In genomic region chr17:67293251-67294203, GRCh38 we compare ENCODE assay signal across 8 cellular contexts. TPM values are rescaled to one million over a fixed set of nuclear protein-coding genes. Genes with fewer than 3 reads are reported as not detected.
DNase-seq lines count a peak whose midpoint lies in the region; ATAC-seq and TF ChIP-seq lines count a peak whose summit lies in the region.

No MANE protein-coding gene starts in this region.

- peaks cover 0 to 31% (median 6%) of the 10 kb centered on the region in 3 donors for H3K4me1 ChIP-seq in esophagus squamous epithelium
- H3K4me1 ChIP-seq in stomach: peaks cover 7 to 36% (median 13%) of the 10 kb centered on the region in 4 donors

- TF ChIP-seq CTCF in esophagus squamous epithelium (IDR thresholded peaks at IDR 0.05) (peak; percentile 57 to 82 (median 70)), neural crest cell (conservative IDR thresholded peaks at IDR 0.05) (peak; percentile 66), stomach (IDR thresholded peaks at IDR 0.05) (peak in 5 of 7 experiments; percentile 76 to 85 (median 82))

- H3K9me3 ChIP-seq in esophagus squamous epithelium (no peaks in the 10 kb centered on the region), stomach (no peaks in the 10 kb centered on the region)

- H3K27me3 Mint-ChIP-seq in neural crest cell (ENCODE audit: low read depth): no peaks in the 10 kb centered on the region

- peak; percentile 87 for ATAC-seq in HG02610 (IDR thresholded peaks at IDR 0.05; ENCODE audit: unreplicated experiment)

- 49 to 79% methylated on average over 8 to 19 of the region's 32 CpGs for WGBS in esophagus squamous epithelium, 2 donors
- 50 to 66% (median 51%) methylated on average over 24 to 32 of the region's 32 CpGs for WGBS in stomach, 5 donors

- H3K36me3 ChIP-seq in esophagus squamous epithelium (no peaks in the 10 kb centered on the region), stomach (no peaks in the 10 kb centered on the region)

- H3K27me3 ChIP-seq in esophagus squamous epithelium (peaks cover 0 to 26% (median 0%) of the 10 kb centered on the region in 4 donors), stomach (no peaks in the 10 kb centered on the region)

- H3K4me3 ChIP-seq in esophagus squamous epithelium: peak overlapping the region in 1 of 4 donors; percentile 32
- H3K4me3 ChIP-seq in stomach: peak overlapping the region in 2 of 4 donors; percentile 8 to 20

- H3K9me3 Mint-ChIP-seq in neural crest cell: no peaks in the 10 kb centered on the region

- TF ChIP-seq EP300 in stomach (IDR thresholded peaks at IDR 0.05): no peak

- H3K36me3 Mint-ChIP-seq in neural crest cell (ENCODE audit: low read depth): no peaks in the 10 kb centered on the region

- H3K27ac ChIP-seq in esophagus squamous epithelium: no peak overlapping the region
- H3K27ac ChIP-seq in stomach: no peak overlapping the region

- H3K4me1 Mint-ChIP-seq in neural crest cell: peaks cover 15% of the 10 kb centered on the region

- H3K27ac Mint-ChIP-seq in neural crest cell (ENCODE audit: unreplicated experiment): peak overlapping the region; percentile 69

- no peak overlapping the region for H3K4me3 Mint-ChIP-seq in neural crest cell

- intact Hi-C loops in esophagus squamous epithelium (cut with DNase I): no loop called here
- intact Hi-C loops in stomach (cut with DNase I; ENCODE audit: low total_unique reads): no loop called here

- TF ChIP-seq POLR2A in esophagus squamous epithelium (IDR thresholded peaks at IDR 0.05) (no peak), stomach (IDR thresholded peaks at IDR 0.05) (no peak)

- DNase-seq in NCI-H1105 treated with DMSO at 0.1 percent for 48 hours (lab: John Stamatoyannopoulos, UW): peak; percentile 0
- no peak for DNase-seq in NCI-H1105 (lab: John Stamatoyannopoulos, UW)
- peak; percentile 84 for DNase-seq in NOMO-1 treated with DMSO at 0.1 percent for 48 hours (lab: John Stamatoyannopoulos, UW; ENCODE audit: unreplicated experiment)
- DNase-seq in activated CD8-positive, alpha-beta memory T cell treated with anti-CD3 and anti-CD28 coated beads, Interleukin-2, amount 50 U/mL, for 1 hour (ENCODE audit: extremely low read depth): peak; percentile 18
- no peak for DNase-seq in esophagus squamous epithelium (lab: John Stamatoyannopoulos, UW)
- DNase-seq in neural crest cell (ENCODE audit: low read depth, low spot score): peak; percentile 30
- DNase-seq in stomach: peak; percentile 75

RNA-seq across cellular contexts. Expression of gene HELZ, which starts 48.5 kb away (rescaled TPM):
- total RNA-seq in esophagus squamous epithelium: 10 to 100 TPM; 11.4 to 42.5 (median 26.8) TPM
- total RNA-seq in neural crest cell: 39.1 and 41.7 TPM in 2 replicates
- 100 to 1,000 TPM in 2 of 5 donors, 10 to 100 TPM in 3; 14.2 to 218 (median 72.4) TPM for total RNA-seq in stomach
- polyA plus RNA-seq in stomach: 1 to 10 TPM; 2.1 to 2.4 (median 2.3) TPM

Comparison
In these comparisons a context has a peak if more than half of its experiments do, and no peak if none do; other contexts are left out.
1. DNase-seq: peak in NCI-H1105 treated with DMSO at 0.1 percent for 48 hours (single experiment), NOMO-1 treated with DMSO at 0.1 percent for 48 hours (single experiment), activated CD8-positive, alpha-beta memory T cell treated with anti-CD3 and anti-CD28 coated beads, Interleukin-2, amount 50 U/mL, for 1 hour (single experiment), neural crest cell (single experiment) and stomach (single experiment); none in NCI-H1105 (single experiment) and esophagus squamous epithelium (single experiment).
2. Peak in every context shown above with its lines, with median percentiles within 50 percentile points of each other: CTCF ChIP-seq.